Comparison of ENCODE assay signal across 10 cellular contexts in the genomic region with DNA sequence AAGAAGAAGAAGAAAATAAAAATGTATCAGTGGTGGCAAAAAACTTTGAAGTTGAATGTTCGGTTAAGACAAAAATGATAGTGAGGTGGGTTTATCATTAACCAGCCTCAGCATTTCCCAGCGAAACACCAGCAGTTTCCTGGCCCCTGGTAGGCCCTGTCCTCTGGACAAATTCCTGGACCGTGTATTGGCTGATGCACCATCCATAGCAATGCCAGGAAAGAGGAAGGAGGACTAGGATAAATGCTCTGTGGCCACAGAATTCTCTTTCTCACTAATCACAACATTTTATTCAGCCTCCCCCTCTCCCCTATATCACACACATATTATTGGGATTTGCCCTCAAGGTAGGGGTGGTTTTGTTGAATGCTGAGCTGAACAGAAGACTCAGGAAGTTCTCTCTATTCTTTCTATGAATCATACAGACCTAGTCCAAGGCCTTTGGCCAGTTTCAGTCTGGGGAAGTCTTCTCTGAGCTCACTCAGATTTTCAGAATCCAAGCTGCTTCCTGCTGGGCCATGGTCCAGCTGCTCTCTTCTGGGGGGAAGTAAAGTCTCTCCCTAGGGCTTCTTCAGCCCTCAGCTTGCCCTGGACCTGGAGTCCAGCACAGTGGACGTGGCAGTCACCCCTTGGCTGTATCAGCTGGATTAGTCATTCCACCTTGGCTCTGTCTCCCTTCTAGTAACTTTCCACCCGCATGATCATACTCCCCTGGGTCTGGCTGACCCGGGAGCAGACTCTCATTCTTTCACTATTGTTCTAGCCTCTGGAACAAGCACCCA. TPM values are rescaled to one million over a fixed set of nuclear protein-coding genes. Genes with fewer than 3 reads are reported as not detected.
DNase-seq lines count a peak whose midpoint lies in the region; ATAC-seq, FAIRE-seq and TF ChIP-seq lines count a peak whose summit lies in the region.
"Had no signal": no experiment of that assay in that cellular context is flagged by ENCODE, and none has a peak within 500 bp of the region (broad histone marks: within the 10 kb centered on the region; RNA-seq: fewer than 3 reads in every experiment).

No MANE protein-coding gene starts in this region.

- peaks cover 17% of the 10 kb centered on the region in 2 donors for H3K27me3 Mint-ChIP-seq in stimulated activated naive B cell treated with anti-CD40 and anti-IgM and Interleukin-4, amounts not matched to agents 10 μg/mL and 1 μg/mL and 100 μg/mL, for 72 hours
- H3K27me3 Mint-ChIP-seq: activated naive CD4-positive, alpha-beta T cell treated with anti-CD3 and anti-CD28 coated beads, Interleukin-2, amount 50 U/mL, for 24 hours; stimulated activated naive CD8-positive, alpha-beta T cell treated with anti-CD3 and anti-CD28 coated beads, Interleukin-15, Interleukin-2, amounts not matched to agents 100 ng/mL and 50 ng/mL, for 24 hours had no signal

- peaks cover 41 to 44% of the 10 kb centered on the region in 2 experiments for H3K4me1 ChIP-seq in HCT116 (ENCODE audit: control insufficient read depth in 1 of 2, insufficient read depth in 2 of 2, low read length in 2 of 2)
- peaks cover 31% of the 10 kb centered on the region for H3K4me1 ChIP-seq in keratinocyte (ENCODE audit: control insufficient read depth, extremely low read depth, insufficient read depth, low read length)

- peaks cover 11 to 12% of the 10 kb centered on the region in 2 donors for H3K4me1 Mint-ChIP-seq in stimulated activated naive B cell treated with anti-CD40 and anti-IgM and Interleukin-4, amounts not matched to agents 10 μg/mL and 1 μg/mL and 100 μg/mL, for 72 hours
- H3K4me1 Mint-ChIP-seq: activated naive CD4-positive, alpha-beta T cell treated with anti-CD3 and anti-CD28 coated beads, Interleukin-2, amount 50 U/mL, for 24 hours had no signal

- H3K9me1 ChIP-seq in keratinocyte (ENCODE audit: control insufficient read depth, extremely low read depth, insufficient read depth, low read length): no peaks in the 10 kb centered on the region

- peaks cover 2 to 3% of the 10 kb centered on the region in 2 donors for H3K36me3 Mint-ChIP-seq in stimulated activated naive B cell treated with anti-CD40 and anti-IgM and Interleukin-4, amounts not matched to agents 10 μg/mL and 1 μg/mL and 100 μg/mL, for 72 hours
- H3K36me3 Mint-ChIP-seq: activated naive CD4-positive, alpha-beta T cell treated with anti-CD3 and anti-CD28 coated beads, Interleukin-2, amount 50 U/mL, for 24 hours had no signal

- H3K36me3 ChIP-seq in HCT116 (ENCODE audit: control insufficient read depth in 1 of 2, insufficient read depth in 2 of 2, low read length in 2 of 2) (no peaks in the 10 kb centered on the region), brain microvascular endothelial cell (replicated peaks) (no peaks in the 10 kb centered on the region), keratinocyte (ENCODE audit: control insufficient read depth in 2 of 2, extremely low read depth in 1 of 2, insufficient read depth in 2 of 2, low read length in 2 of 2) (no peaks in the 10 kb centered on the region)

- DNase-seq in HCT116 (ENCODE audit: low read depth, low spot score) (peak; percentile 71), brain microvascular endothelial cell (peak; percentile 98), keratinocyte (ENCODE audit: low read depth, low spot score) (no peak), AML-193 (lab: John Stamatoyannopoulos, UW) (no peak), retina (no peak), NCI-H510A treated with DMSO at 0.1 percent for 48 hours (lab: John Stamatoyannopoulos, UW) (no peak)
- no peak for DNase-seq in stimulated activated naive B cell treated with anti-CD40 and anti-IgM and Interleukin-4, amounts not matched to agents 10 μg/mL and 1 μg/mL and 100 μg/mL, for 72 hours

- H4K20me1 ChIP-seq in HCT116 (ENCODE audit: insufficient read depth) (no peaks in the 10 kb centered on the region), keratinocyte (ENCODE audit: control insufficient read depth, extremely low read depth, insufficient read depth, low read length) (no peaks in the 10 kb centered on the region)

- peak; percentile 43 for ATAC-seq in HCT116
- ATAC-seq in stimulated activated naive B cell treated with anti-CD40 and anti-IgM and Interleukin-4, amounts not matched to agents 10 μg/mL and 1 μg/mL and 100 μg/mL, for 72 hours (replicated peaks): no peak
- ATAC-seq in GM18511 (IDR thresholded peaks at IDR 0.05; ENCODE audit: unreplicated experiment): no peak

- peak overlapping the region; percentile 2 for H2AFZ ChIP-seq in HCT116 (ENCODE audit: low read depth, low read length, poor library complexity, severe bottlenecking)
- peak overlapping the region; percentile 96 for H2AFZ ChIP-seq in keratinocyte (ENCODE audit: control insufficient read depth, low read length)

- H3K27ac ChIP-seq in HCT116 (ENCODE audit: low read depth, low read length): peak overlapping the region; percentile 68
- peak overlapping the region; percentile 89 for H3K27ac ChIP-seq in brain microvascular endothelial cell
- peak overlapping the region; percentile 83 for H3K27ac ChIP-seq in keratinocyte (ENCODE audit: control insufficient read depth, insufficient read depth, low read length)

- peak overlapping the region; percentile 41 for H3K9ac ChIP-seq in HCT116 (ENCODE audit: low read length)
- H3K9ac ChIP-seq in keratinocyte (ENCODE audit: control insufficient read depth, extremely low read depth, insufficient read depth, low read length): peak overlapping the region; percentile 58

- peaks cover 0 to 3% of the 10 kb centered on the region in 2 donors for H3K9me3 Mint-ChIP-seq in stimulated activated naive B cell treated with anti-CD40 and anti-IgM and Interleukin-4, amounts not matched to agents 10 μg/mL and 1 μg/mL and 100 μg/mL, for 72 hours
- H3K9me3 Mint-ChIP-seq: activated naive CD4-positive, alpha-beta T cell treated with anti-CD3 and anti-CD28 coated beads, Interleukin-2, amount 50 U/mL, for 24 hours; stimulated activated naive CD8-positive, alpha-beta T cell treated with anti-CD3 and anti-CD28 coated beads, Interleukin-15, Interleukin-2, amounts not matched to agents 100 ng/mL and 50 ng/mL, for 24 hours had no signal

- peak overlapping the region; percentile 58 for H3K4me2 ChIP-seq in HCT116 (ENCODE audit: low read length)
- H3K4me2 ChIP-seq in keratinocyte (ENCODE audit: control insufficient read depth, extremely low read depth, insufficient read depth, low read depth, low read length): peak overlapping the region; percentile 72

- in situ Hi-C loops in brain microvascular endothelial cell (cut with HindIII; ENCODE audit: low pct_ligation_motif_present, low sequenced_read_pairs): no loop called here

- CTCF ChIA-PET in HCT116 (lab: Charles Lee): interaction anchor here (1.2 to 1.4 kb wide), 2 partner anchors 9 to 34 kb away, joined by 3 read pairs; no protein-coding TSS in a partner anchor

- TSS peak; percentile 90 for BruUV-seq in HCT116 (replicated peaks; lab: Mats Ljungman, UMichigan)

- H3K27me3 ChIP-seq in HCT116 (ENCODE audit: insufficient read depth, low read length): no peaks in the 10 kb centered on the region
- H3K27me3 ChIP-seq in brain microvascular endothelial cell (replicated peaks): no peaks in the 10 kb centered on the region
- no peaks in the 10 kb centered on the region for H3K27me3 ChIP-seq in keratinocyte (ENCODE audit: control insufficient read depth, extremely low read depth, insufficient read depth, low read length)

- dilution Hi-C loops in keratinocyte (cut with MboI; ENCODE audit: extremely low pct_ligation_motif_present, low sequenced_read_pairs): no loop called here

- POLR2A ChIA-PET in HCT116 (lab: Charles Lee): interaction anchor here (0.6 to 1.5 kb wide), 4 partner anchors 12 to 179 kb away, joined by 3 to 4 read pairs (median 3); no protein-coding TSS in a partner anchor

- H3K4me3 ChIP-seq in HCT116 (replicated peaks in 1 of 2; ENCODE audit: low read depth in 1 of 2, low read length in 2 of 2): peak overlapping the region in 1 of 2 experiments; percentile 12; a peak in 2 of 4 replicates
- H3K4me3 ChIP-seq in brain microvascular endothelial cell (ENCODE audit: low read depth, low read length): no peak overlapping the region
- H3K4me3 ChIP-seq in keratinocyte (ENCODE audit: control insufficient read depth in 2 of 3, extremely low read depth in 1 of 3, insufficient read depth in 2 of 3, low read depth in 1 of 3, low read length in 3 of 3): no peak overlapping the region

- RAD21 ChIA-PET in HCT116 (lab: Charles Lee; ENCODE audit: low non-redundant PET in 1 of 2, low total read pairs in 2 of 2, uncharacterized antibody in 2 of 2, unreplicated experiment in 2 of 2): interaction anchor here in 1 of 2 experiments (0.8 kb wide), 1 partner anchor 34 kb away, joined by 4 read pairs; no protein-coding TSS in a partner anchor

- no peak for TF ChIP-seq RAD21 in HCT116 (IDR thresholded peaks at IDR 0.05; ENCODE audit: low read depth)

- H3K79me2 ChIP-seq in HCT116 (ENCODE audit: insufficient read depth, low read length) (no peaks in the 10 kb centered on the region), keratinocyte (ENCODE audit: control insufficient read depth, insufficient read depth, low read length) (no peaks in the 10 kb centered on the region)

- H3K4me3 Mint-ChIP-seq in stimulated activated naive B cell treated with anti-CD40 and anti-IgM and Interleukin-4, amounts not matched to agents 10 μg/mL and 1 μg/mL and 100 μg/mL, for 72 hours: no peak overlapping the region
- H3K4me3 Mint-ChIP-seq: activated naive CD4-positive, alpha-beta T cell treated with anti-CD3 and anti-CD28 coated beads, Interleukin-2, amount 50 U/mL, for 24 hours; stimulated activated naive CD8-positive, alpha-beta T cell treated with anti-CD3 and anti-CD28 coated beads, Interleukin-15, Interleukin-2, amounts not matched to agents 100 ng/mL and 50 ng/mL, for 24 hours had no signal

- H3K27ac Mint-ChIP-seq in stimulated activated naive B cell treated with anti-CD40 and anti-IgM and Interleukin-4, amounts not matched to agents 10 μg/mL and 1 μg/mL and 100 μg/mL, for 72 hours: peak overlapping the region; percentile 65
- H3K27ac Mint-ChIP-seq: activated naive CD4-positive, alpha-beta T cell treated with anti-CD3 and anti-CD28 coated beads, Interleukin-2, amount 50 U/mL, for 24 hours had no signal

- intact Hi-C loops in HCT116 (cut with micrococcal nuclease): no loop called here

- no peaks in the 10 kb centered on the region for H3K9me3 ChIP-seq in HCT116 (ENCODE audit: control insufficient read depth in 1 of 2, insufficient read depth in 1 of 2, low read depth in 1 of 2, low read length in 2 of 2)
- no peaks in the 10 kb centered on the region for H3K9me3 ChIP-seq in keratinocyte (ENCODE audit: control insufficient read depth, low read depth, low read length)

- FAIRE-seq in keratinocyte (lab: Jason Lieb, UNC): peak; percentile 23

- H3K9me2 ChIP-seq in HCT116 (ENCODE audit: insufficient read depth): no peaks in the 10 kb centered on the region

- no peak for TF ChIP-seq POLR2A in HCT116 (IDR thresholded peaks at IDR 0.05; ENCODE audit: borderline replicate concordance, extremely low read depth, insufficient read depth, insufficient read length)

- TF ChIP-seq CTCF in HCT116 (IDR thresholded peaks at IDR 0.05 in 2 of 3, conservative IDR thresholded peaks at IDR 0.05 in 1 of 3; ENCODE audit: borderline replicate concordance in 1 of 3, insufficient read depth in 1 of 3, low read depth in 2 of 3, low read length in 2 of 3): no peak
- no peak for TF ChIP-seq CTCF in brain microvascular endothelial cell (IDR thresholded peaks at IDR 0.05; ENCODE audit: low read depth, low read length, missing control alignments)
- TF ChIP-seq CTCF in keratinocyte (optimal IDR thresholded peaks at IDR 0.05 in 1 of 3, IDR thresholded peaks at IDR 0.05 in 1 of 3, conservative IDR thresholded peaks at IDR 0.05 in 1 of 3; ENCODE audit: extremely low read depth in 1 of 3, insufficient read depth in 2 of 3, low read length in 3 of 3): no peak

RNA-seq across cellular contexts. Expression of a gene that starts 27.6 kb away (rescaled TPM):
- total RNA-seq in HCT116 (2021; ENCODE audit: unreplicated experiment): not detected
- polyA plus RNA-seq in HCT116 (2012): 0.02 TPM in 1 of 2 replicates, not detected in the other
- not detected in 3 replicates for polyA plus RNA-seq in keratinocyte
- polyA plus RNA-seq in keratinocyte (2011; ENCODE audit: low read depth): not detected
- polyA plus RNA-seq in keratinocyte (2011; cell fraction: cytosol; rRNA removed): not detected in 2 replicates
- polyA plus RNA-seq in keratinocyte (2011; cell fraction: nucleus; rRNA removed): not detected in 2 replicates
- not detected in 2 replicates for polyA plus RNA-seq in keratinocyte (2012; ENCODE audit: low replicate concordance)
- polyA minus RNA-seq in keratinocyte: not detected in 3 replicates
- not detected for polyA minus RNA-seq in keratinocyte (2011; cell fraction: cytosol; rRNA and poly(A)+ RNA removed)
- polyA minus RNA-seq in keratinocyte (2011; cell fraction: nucleus; rRNA and poly(A)+ RNA removed): not detected in 2 replicates

Comparison
In these comparisons a context has a peak if more than half of its experiments do, and no peak if none do; other contexts are left out.
1. DNase-seq: peak in HCT116 (single experiment) and brain microvascular endothelial cell (single experiment); none in keratinocyte (single experiment), stimulated activated naive B cell treated with anti-CD40 and anti-IgM and Interleukin-4, amounts not matched to agents 10 μg/mL and 1 μg/mL and 100 μg/mL, for 72 hours (single experiment), AML-193 (0 of 2), retina (single experiment) and NCI-H510A treated with DMSO at 0.1 percent for 48 hours (single experiment).
2. Peak in every context shown above with its lines, with median percentiles within 50 percentile points of each other: H3K27ac ChIP-seq.